Comparison of ENCODE assay signal across 1 cellular context in the genomic region with DNA sequence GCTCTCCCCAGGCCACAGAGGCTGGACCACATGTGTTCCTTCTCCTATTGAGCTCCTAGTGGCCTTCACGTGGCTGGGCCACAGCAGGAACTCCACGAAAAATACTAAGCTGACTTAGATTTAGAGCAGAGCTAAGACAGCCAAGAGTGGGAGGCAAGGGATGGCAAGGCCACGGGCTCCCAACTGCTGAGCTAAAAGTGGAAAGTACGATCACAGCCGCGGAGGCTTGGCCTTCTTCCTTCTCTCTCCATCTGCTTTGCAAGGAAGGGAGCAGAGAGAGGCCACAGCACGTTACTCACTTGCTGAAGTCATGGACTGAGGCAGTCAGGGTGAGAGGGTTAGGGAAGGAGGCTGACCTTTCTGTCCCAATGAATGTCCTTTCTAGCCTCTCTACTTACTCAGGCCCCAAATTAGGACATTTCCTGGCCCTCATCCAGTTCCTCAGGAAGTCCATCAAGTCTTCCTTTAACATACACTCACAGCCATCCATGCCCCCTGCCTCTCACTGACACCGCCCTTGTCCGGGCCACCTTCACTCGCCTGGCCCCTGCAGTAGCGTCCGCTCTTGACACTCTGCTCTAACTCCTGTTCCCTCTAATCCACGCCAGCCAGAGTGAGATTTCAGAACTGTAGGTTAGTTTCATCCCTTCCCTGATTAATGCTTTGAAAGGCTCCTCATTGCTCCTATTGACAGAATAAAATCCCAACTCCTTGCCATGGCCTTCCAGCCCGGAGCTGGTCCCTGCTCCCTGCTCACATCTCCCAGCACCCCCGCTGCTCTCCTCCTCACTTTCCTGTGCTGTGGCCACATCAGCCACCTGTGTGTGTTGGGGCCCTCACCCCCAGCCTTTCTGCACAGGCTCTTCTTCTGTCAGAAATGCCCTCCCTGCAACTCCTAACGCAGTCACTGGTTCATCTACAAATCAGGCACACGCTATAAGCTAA.
TF ChIP-seq lines count a peak whose summit lies in the region.

No MANE protein-coding gene starts in this region.

TF ChIP-seq in H1, 55 proteins besides CTCF, POLR2A, EP300 and RAD21:
- TF ChIP-seq CTBP2 (IDR thresholded peaks at IDR 0.05; ENCODE audit: borderline replicate concordance, insufficient read depth, insufficient read length, low read length) (no peak), CHD1 (IDR thresholded peaks at IDR 0.05; ENCODE audit: low read depth, low read length) (no peak), POU5F1 (IDR thresholded peaks at IDR 0.05; ENCODE audit: low read depth, low read length) (no peak), GABPA (IDR thresholded peaks at IDR 0.05; ENCODE audit: borderline replicate concordance, insufficient read depth, low read length) (no peak), KDM5A (IDR thresholded peaks at IDR 0.05; ENCODE audit: low read length) (no peak), MAFK (IDR thresholded peaks at IDR 0.05; ENCODE audit: low read depth, low read length) (no peak), KDM1A (IDR thresholded peaks at IDR 0.05; ENCODE audit: borderline replicate concordance, low read length) (no peak), SP1 (IDR thresholded peaks at IDR 0.05; ENCODE audit: low read depth, low read length) (no peak), SIRT6 (IDR thresholded peaks at IDR 0.05; ENCODE audit: low read length) (no peak), RFX5 (IDR thresholded peaks at IDR 0.05; ENCODE audit: borderline replicate concordance, low read depth, low read length) (no peak), SUZ12 (IDR thresholded peaks at IDR 0.05; ENCODE audit: low read length) (no peak), KDM4A (IDR thresholded peaks at IDR 0.05; ENCODE audit: low read depth, low read length, severe bottlenecking) (no peak), RNF2 (IDR thresholded peaks at IDR 0.05; ENCODE audit: borderline replicate concordance, low read depth, low read length, missing control alignments, poor library complexity, severe bottlenecking) (no peak), SIN3A (conservative IDR thresholded peaks at IDR 0.05 in 1 of 2, IDR thresholded peaks at IDR 0.05 in 1 of 2; ENCODE audit: low read depth in 1 of 2, low read length in 2 of 2) (no peak)
- TF ChIP-seq, protein P1, sequence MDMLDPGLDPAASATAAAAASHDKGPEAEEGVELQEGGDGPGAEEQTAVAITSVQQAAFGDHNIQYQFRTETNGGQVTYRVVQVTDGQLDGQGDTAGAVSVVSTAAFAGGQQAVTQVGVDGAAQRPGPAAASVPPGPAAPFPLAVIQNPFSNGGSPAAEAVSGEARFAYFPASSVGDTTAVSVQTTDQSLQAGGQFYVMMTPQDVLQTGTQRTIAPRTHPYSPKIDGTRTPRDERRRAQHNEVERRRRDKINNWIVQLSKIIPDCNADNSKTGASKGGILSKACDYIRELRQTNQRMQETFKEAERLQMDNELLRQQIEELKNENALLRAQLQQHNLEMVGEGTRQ (IDR thresholded peaks at IDR 0.05; ENCODE audit: low read length) = no peak
TF ChIP-seq in H1: peak in this region for 0.
